Comparison of ENCODE assay signal across 9 cellular contexts in the genomic region with DNA sequence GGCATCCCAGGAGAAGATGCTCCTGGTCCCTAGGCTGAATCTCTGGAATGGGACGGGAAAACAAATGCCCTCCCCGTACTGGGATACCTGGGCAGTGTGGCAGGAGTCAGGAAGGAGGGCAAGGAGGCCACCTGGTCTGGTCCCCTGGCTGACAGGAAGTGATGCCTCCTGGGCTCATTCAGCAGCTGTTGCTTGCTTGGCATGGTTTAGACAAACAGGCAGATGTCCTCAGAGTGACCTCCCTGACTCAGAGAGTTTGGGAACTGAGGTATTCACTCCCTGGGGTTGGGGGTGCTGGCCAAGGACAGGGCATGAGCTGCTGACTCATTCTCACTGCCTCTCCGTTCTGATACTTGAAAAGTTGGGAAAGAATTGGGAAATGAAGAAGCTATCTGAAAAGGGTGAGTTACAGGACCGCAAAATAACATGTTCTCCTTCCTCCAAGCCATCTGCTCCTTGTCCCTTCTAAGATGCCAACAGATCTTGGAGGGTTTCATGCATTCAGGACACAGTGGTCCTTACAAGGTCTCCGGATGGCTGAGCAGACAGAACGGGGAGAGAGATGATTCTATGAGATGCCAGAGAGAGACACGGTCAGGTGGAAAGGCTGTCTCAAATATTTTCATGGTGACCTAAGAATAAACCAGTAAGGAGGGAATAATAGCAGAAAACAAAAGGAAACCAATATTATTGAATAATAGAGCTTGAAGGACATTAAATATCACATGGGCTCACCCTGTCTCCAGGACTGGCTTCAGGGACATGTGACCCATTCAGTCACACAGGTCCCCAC.
A peak's percentile ranks its signal among the peaks of the same experiment; 100 is the strongest.
DNase-seq lines count a peak whose midpoint lies in the region; ATAC-seq and TF ChIP-seq lines count a peak whose summit lies in the region.
"Had no signal": no experiment of that assay in that cellular context is flagged by ENCODE, and none has a peak within 500 bp of the region (broad histone marks: within the 10 kb centered on the region; RNA-seq: fewer than 3 reads in every experiment).

No MANE protein-coding gene starts in this region.

- H3K27ac Mint-ChIP-seq in natural killer cell (no peak overlapping the region), mesothelial cell of epicardium (no peak overlapping the region)
- H3K27ac Mint-ChIP-seq: naive thymus-derived CD4-positive, alpha-beta T cell had no signal

- intact Hi-C loops in natural killer cell (cut with micrococcal nuclease), result loop anchor here (10.0 kb wide), 1 partner anchor 61 kb away; no protein-coding TSS in a partner anchor

- H3K4me1 Mint-ChIP-seq in natural killer cell (no peaks in the 10 kb centered on the region), mesothelial cell of epicardium (peaks cover 8% of the 10 kb centered on the region)

- H3K36me3 Mint-ChIP-seq in natural killer cell (no peaks in the 10 kb centered on the region), mesothelial cell of epicardium (no peaks in the 10 kb centered on the region)
- H3K36me3 Mint-ChIP-seq: naive thymus-derived CD4-positive, alpha-beta T cell had no signal

- H3K27me3 Mint-ChIP-seq in natural killer cell (ENCODE audit: low read depth in 2 of 2) (peaks cover 8 to 9% of the 10 kb centered on the region in 2 donors), mesothelial cell of epicardium (ENCODE audit: low read depth) (no peaks in the 10 kb centered on the region)
- H3K27me3 Mint-ChIP-seq: naive thymus-derived CD4-positive, alpha-beta T cell had no signal

- H3K4me3 Mint-ChIP-seq in natural killer cell (no peak overlapping the region), mesothelial cell of epicardium (no peak overlapping the region)
- H3K4me3 Mint-ChIP-seq: naive thymus-derived CD4-positive, alpha-beta T cell had no signal

- DNase-seq in Daoy (ENCODE audit: low read depth) (peak; percentile 92), RPMI8226 (peak; percentile 88), fibroblast of the conjunctiva (ENCODE audit: low read depth) (peak; percentile 90), renal cortical epithelial cell (ENCODE audit: low read depth) (peak; percentile 99), natural killer cell (no peak), NCI-H2171 (lab: John Stamatoyannopoulos, UW) (no peak), mesothelial cell of epicardium (ENCODE audit: low spot score in 2 of 2, unreplicated experiment in 2 of 2) (no peak)
- no peak for DNase-seq in activated T-cell treated with anti-CD3 and anti-CD28 coated beads, Interleukin-2, amount 50 U/mL, for 48 hours
- DNase-seq: naive thymus-derived CD4-positive, alpha-beta T cell had no signal

- no peak for ATAC-seq in natural killer cell
- ATAC-seq: naive thymus-derived CD4-positive, alpha-beta T cell had no signal

- TF ChIP-seq CTCF in natural killer cell (IDR thresholded peaks at IDR 0.05) (no peak), mesothelial cell of epicardium (IDR thresholded peaks at IDR 0.05; ENCODE audit: unreplicated experiment) (no peak)

- H3K9me3 Mint-ChIP-seq in natural killer cell (peaks cover 0 to 2% of the 10 kb centered on the region in 2 donors), mesothelial cell of epicardium (peaks cover 3% of the 10 kb centered on the region)

Comparison
In these comparisons a context has a peak if more than half of its experiments do, and no peak if none do; other contexts are left out.
1. DNase-seq: peak in Daoy (single experiment), RPMI8226 (single experiment), fibroblast of the conjunctiva (single experiment) and renal cortical epithelial cell (single experiment); none in natural killer cell (single experiment), NCI-H2171 (single experiment), activated T-cell treated with anti-CD3 and anti-CD28 coated beads, Interleukin-2, amount 50 U/mL, for 48 hours (0 of 2) and mesothelial cell of epicardium (0 of 2).